Comparison of ENCODE assay signal across 8 cellular contexts in genomic region chr17:27354051-27354490, GRCh38.
DNase-seq lines count a peak whose midpoint lies in the region; ATAC-seq and TF ChIP-seq lines count a peak whose summit lies in the region.

No MANE protein-coding gene starts in this region.

- ATAC-seq in GM21390 (IDR thresholded peaks at IDR 0.05; ENCODE audit: unreplicated experiment) (no peak), HG03520 (IDR thresholded peaks at IDR 0.05; ENCODE audit: unreplicated experiment) (no peak)

- peak overlapping the region; percentile 94 for H2AFZ ChIP-seq in MM.1S (ENCODE audit: low read length)

- POLR2A ChIA-PET in GM10248 (lab: Yijun Ruan, JAX): no interaction called here

- no peaks in the 10 kb centered on the region for H4K20me1 ChIP-seq in MM.1S (ENCODE audit: insufficient read depth, low read length)

- H3K9me3 Mint-ChIP-seq in endodermal cell: no peaks in the 10 kb centered on the region
- H3K9me3 Mint-ChIP-seq in osteocyte (ENCODE audit: unreplicated experiment): peaks cover 3% of the 10 kb centered on the region

- H3F3A ChIP-seq in MM.1S (ENCODE audit: insufficient read depth, low read length): peaks cover 6% of the 10 kb centered on the region; the same call in 1 of the 2 replicates

- TF ChIP-seq CTCF in GM10248 (IDR thresholded peaks at IDR 0.05; ENCODE audit: control extremely low read depth, extremely low read depth, low read depth, missing control alignments) (no peak), MM.1S (IDR thresholded peaks at IDR 0.05; ENCODE audit: low read length) (no peak), endodermal cell (conservative IDR thresholded peaks at IDR 0.05) (peak; percentile 38), osteocyte (IDR thresholded peaks at IDR 0.05) (peak; percentile 10)

- CTCF ChIA-PET in GM10248 (lab: Yijun Ruan, JAX): interaction anchor here (0.6 to 7.2 kb wide), 29 partner anchors 9 to 402 kb away, joined by 3 to 111 read pairs (median 5); no protein-coding TSS in a partner anchor

- H3K4me3 ChIP-seq in MM.1S (ENCODE audit: low read length) (peak overlapping the region; percentile 96), endodermal cell (ENCODE audit: low read length) (peak overlapping the region; percentile 90)

- DNase-seq in GM10248 (ENCODE audit: extremely low spot score) (peak; percentile 38), MM.1S (no peak), endodermal cell (no peak), osteocyte (ENCODE audit: extremely low spot score, unreplicated experiment) (no peak), retina (no peak), COLO668 (lab: John Stamatoyannopoulos, UW; ENCODE audit: unreplicated experiment) (no peak)

- peak overlapping the region; percentile 48 for H3K27ac Mint-ChIP-seq in endodermal cell
- peak overlapping the region; percentile 73 for H3K27ac Mint-ChIP-seq in osteocyte (ENCODE audit: unreplicated experiment)

- H3K27ac ChIP-seq in MM.1S (ENCODE audit: low read length) (no peak overlapping the region), endodermal cell (ENCODE audit: low read depth, low read length) (no peak overlapping the region)

- WGBS in endodermal cell (ENCODE audit: insufficient coverage in 1 of 2, insufficient read length in 1 of 2), 2 experiments: 52 to 57% methylated on average over 18 to 19 of the region's 19 CpGs

- H3K4me3 Mint-ChIP-seq in endodermal cell (peak overlapping the region; percentile 81), osteocyte (ENCODE audit: unreplicated experiment) (peak overlapping the region; percentile 53)

- no peaks in the 10 kb centered on the region for H3K79me2 ChIP-seq in MM.1S (ENCODE audit: low read length)

- no peaks in the 10 kb centered on the region for H3K9me3 ChIP-seq in MM.1S (replicated peaks; ENCODE audit: insufficient read depth, low read length)
- no peaks in the 10 kb centered on the region for H3K9me3 ChIP-seq in endodermal cell (ENCODE audit: control insufficient read depth, low read length)

- no peaks in the 10 kb centered on the region for H3K27me3 ChIP-seq in MM.1S (replicated peaks; ENCODE audit: insufficient read depth, low read length)
- no peaks in the 10 kb centered on the region for H3K27me3 ChIP-seq in endodermal cell (ENCODE audit: control insufficient read depth, insufficient read depth, low read length, poor library complexity, severe bottlenecking)

- H3K27me3 Mint-ChIP-seq in endodermal cell (ENCODE audit: insufficient read depth): no peaks in the 10 kb centered on the region
- H3K27me3 Mint-ChIP-seq in osteocyte (ENCODE audit: unreplicated experiment): no peaks in the 10 kb centered on the region

- H3K4me1 ChIP-seq in MM.1S (ENCODE audit: low read length): peaks cover 5% of the 10 kb centered on the region; the same call in 1 of the 2 replicates
- H3K4me1 ChIP-seq in endodermal cell (ENCODE audit: control insufficient read depth, insufficient read depth, low read length): no peaks in the 10 kb centered on the region

- H3K36me3 ChIP-seq in MM.1S (replicated peaks; ENCODE audit: insufficient read depth, low read length) (no peaks in the 10 kb centered on the region), endodermal cell (ENCODE audit: control insufficient read depth, insufficient read depth, low read length) (no peaks in the 10 kb centered on the region)

- H3K9ac ChIP-seq in MM.1S (ENCODE audit: low read length) (peak overlapping the region; percentile 72), endodermal cell (ENCODE audit: extremely low read depth, low read length, poor library complexity, severe bottlenecking) (no peak overlapping the region)

- H3K9me2 ChIP-seq in MM.1S (replicated peaks; ENCODE audit: insufficient read depth, low read length): no peaks in the 10 kb centered on the region

- H3K4me2 ChIP-seq in MM.1S (ENCODE audit: low read depth, low read length): peak overlapping the region; percentile 95

- peaks cover 6% of the 10 kb centered on the region for H3K4me1 Mint-ChIP-seq in endodermal cell
- H3K4me1 Mint-ChIP-seq in osteocyte (ENCODE audit: unreplicated experiment): peaks cover 34% of the 10 kb centered on the region

- H3K36me3 Mint-ChIP-seq in endodermal cell (ENCODE audit: low read depth) (peaks cover 16% of the 10 kb centered on the region), osteocyte (ENCODE audit: unreplicated experiment) (no peaks in the 10 kb centered on the region)

Comparison
In these comparisons a context has a peak if more than half of its experiments do, and no peak if none do; other contexts are left out.
1. CTCF ChIP-seq: peak in endodermal cell (single experiment) and osteocyte (single experiment); none in GM10248 (single experiment) and MM.1S (single experiment).